Comparison of ENCODE assay signal across 10 cellular contexts in the genomic region with DNA sequence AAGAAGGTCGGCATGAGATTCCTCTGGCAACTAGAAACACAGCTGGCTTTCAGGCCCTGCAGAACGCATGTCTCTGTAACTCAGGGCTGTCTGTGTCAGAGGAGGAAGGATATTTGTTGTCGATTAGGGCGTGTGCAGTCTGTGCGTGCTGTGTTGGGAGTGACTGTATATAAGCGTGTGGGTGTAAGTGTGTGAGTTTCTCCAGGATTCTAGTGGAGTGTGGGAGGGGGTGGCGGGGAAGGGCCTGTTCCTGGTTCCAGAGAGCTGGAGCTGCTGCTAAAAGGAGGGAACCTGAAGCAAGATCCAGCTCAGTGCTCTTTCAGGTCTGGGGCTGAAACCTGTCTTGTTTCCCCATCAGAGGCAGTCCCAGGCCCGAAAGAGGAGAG.
DNase-seq lines count a peak whose midpoint lies in the region; ATAC-seq and TF ChIP-seq lines count a peak whose summit lies in the region.
"Had no signal": no experiment of that assay in that cellular context is flagged by ENCODE, and none has a peak within 500 bp of the region (broad histone marks: within the 10 kb centered on the region; RNA-seq: fewer than 3 reads in every experiment).

No MANE protein-coding gene starts in this region.

- TF ChIP-seq CTCF in WTC11 (IDR thresholded peaks at IDR 0.05) (no peak), osteoblast (IDR thresholded peaks at IDR 0.05; ENCODE audit: extremely low read depth, low read depth, low read length) (no peak), coronary artery (IDR thresholded peaks at IDR 0.05) (no peak)

- ATAC-seq in WTC11 (no peak), HG03457 (IDR thresholded peaks at IDR 0.05; ENCODE audit: unreplicated experiment) (no peak)

- H3K4me3 Mint-ChIP-seq in WTC11: no peak overlapping the region

- H3K4me3 ChIP-seq in BLaER1 (no peak overlapping the region), osteoblast (ENCODE audit: insufficient read depth, low read length) (no peak overlapping the region), coronary artery (no peak overlapping the region)
- H3K4me3 ChIP-seq: ascending aorta had no signal

- H3K9me3 Mint-ChIP-seq in WTC11: no peaks in the 10 kb centered on the region

- CTCF ChIA-PET in WTC11 (lab: Charles Lee): interaction anchor here (0.6 to 7.5 kb wide), 14 partner anchors 11 to 491 kb away, joined by 3 to 72 read pairs (median 6); a partner anchor contains a TSS

- H3K27ac Mint-ChIP-seq in WTC11: peak overlapping the region; percentile 91

- H3K27ac ChIP-seq in BLaER1 (0 out of 2 replicates have a peak overlapping the region, but pooled peaks have one; percentile 44), osteoblast (ENCODE audit: low read depth, low read length) (peak overlapping the region; percentile 57), coronary artery (no peak overlapping the region)
- H3K27ac ChIP-seq: ascending aorta had no signal

- H3K79me2 ChIP-seq in osteoblast (ENCODE audit: insufficient read depth, low read length): no peaks in the 10 kb centered on the region

- no peak for DNase-seq in WTC11 (ENCODE audit: low spot score)
- peak; percentile 44 for DNase-seq in cardiac septum (ENCODE audit: low spot score)
- DNase-seq in osteoblast (ENCODE audit: insufficient read length, low spot score, missing footprints): no peak
- DNase-seq in coronary artery (ENCODE audit: low spot score): no peak
- DNase-seq in NCI-H2227 (lab: John Stamatoyannopoulos, UW; ENCODE audit: unreplicated experiment): no peak
- no peak for DNase-seq in effector CD4-positive, alpha-beta T cell
- DNase-seq: NCI-H2171 had no signal

- intact Hi-C loops in cardiac septum (cut with DNase I): loop anchor here (2.0 to 5.0 kb wide), 3 partner anchors 73 to 161 kb away; no protein-coding TSS in a partner anchor

- H3K27me3 Mint-ChIP-seq in WTC11 (ENCODE audit: low read depth): no peaks in the 10 kb centered on the region

- H2AFZ ChIP-seq in osteoblast (ENCODE audit: low read length): peak overlapping the region; percentile 84

- peaks cover 11% of the 10 kb centered on the region for H3K4me1 ChIP-seq in BLaER1
- H3K4me1 ChIP-seq in osteoblast (ENCODE audit: insufficient read depth, low read length): peaks cover 20% of the 10 kb centered on the region
- H3K4me1 ChIP-seq: ascending aorta had no signal

- no peaks in the 10 kb centered on the region for H4K20me1 ChIP-seq in BLaER1
- no peaks in the 10 kb centered on the region for H4K20me1 ChIP-seq in osteoblast (ENCODE audit: insufficient read depth, low read length)

- POLR2A ChIA-PET in WTC11 (lab: Charles Lee): interaction anchor here (0.7 to 1.0 kb wide), 3 partner anchors 10 to 191 kb away, joined by 3 to 4 read pairs (median 3); a partner anchor contains a TSS

- no peaks in the 10 kb centered on the region for H3K36me3 Mint-ChIP-seq in WTC11

- H3K9me3 ChIP-seq in BLaER1 (no peaks in the 10 kb centered on the region), osteoblast (ENCODE audit: low read depth, low read length) (no peaks in the 10 kb centered on the region)
- H3K9me3 ChIP-seq: ascending aorta had no signal

- H3K4me1 Mint-ChIP-seq in WTC11: peaks cover 55% of the 10 kb centered on the region

- H3K36me3 ChIP-seq in BLaER1 (no peaks in the 10 kb centered on the region), osteoblast (ENCODE audit: insufficient read depth, low read length) (no peaks in the 10 kb centered on the region)
- H3K36me3 ChIP-seq: ascending aorta had no signal

- H3K27me3 ChIP-seq in BLaER1 (no peaks in the 10 kb centered on the region), osteoblast (ENCODE audit: insufficient read depth, low read length) (no peaks in the 10 kb centered on the region)
- H3K27me3 ChIP-seq: ascending aorta had no signal

- H3K4me2 ChIP-seq in BLaER1: no peak overlapping the region
- peak overlapping the region; percentile 32 for H3K4me2 ChIP-seq in osteoblast (ENCODE audit: insufficient read depth, low read length)

- H3K9ac ChIP-seq in BLaER1: no peak overlapping the region

TF ChIP-seq in WTC11, 78 proteins besides CTCF, POLR2A, EP300 and RAD21:
- TF ChIP-seq NFYB (CRISPR knock-in tag; conservative IDR thresholded peaks at IDR 0.05; ENCODE audit: low read depth) (no peak), SMAD3 (CRISPR knock-in tag; IDR thresholded peaks at IDR 0.05; ENCODE audit: borderline replicate concordance) (no peak), ZNF138 (CRISPR knock-in tag; conservative IDR thresholded peaks at IDR 0.05) (no peak), KAT7 (CRISPR knock-in tag; IDR thresholded peaks at IDR 0.05; ENCODE audit: borderline replicate concordance) (no peak), ZNF317 (CRISPR knock-in tag; IDR thresholded peaks at IDR 0.05; ENCODE audit: borderline replicate concordance, low read depth) (no peak), CBFB (CRISPR knock-in tag; IDR thresholded peaks at IDR 0.05; ENCODE audit: low read depth) (no peak), JAZF1 (CRISPR knock-in tag; IDR thresholded peaks at IDR 0.05) (no peak), NR2C2 (CRISPR knock-in tag; IDR thresholded peaks at IDR 0.05) (no peak), HMGA2 (CRISPR knock-in tag; IDR thresholded peaks at IDR 0.05) (no peak), ETV6 (CRISPR knock-in tag; IDR thresholded peaks at IDR 0.05) (no peak)
- TF ChIP-seq, protein P1, sequence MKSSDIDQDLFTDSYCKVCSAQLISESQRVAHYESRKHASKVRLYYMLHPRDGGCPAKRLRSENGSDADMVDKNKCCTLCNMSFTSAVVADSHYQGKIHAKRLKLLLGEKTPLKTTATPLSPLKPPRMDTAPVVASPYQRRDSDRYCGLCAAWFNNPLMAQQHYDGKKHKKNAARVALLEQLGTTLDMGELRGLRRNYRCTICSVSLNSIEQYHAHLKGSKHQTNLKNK (CRISPR knock-in tag; IDR thresholded peaks at IDR 0.05): no peak
- TF ChIP-seq, protein P2, sequence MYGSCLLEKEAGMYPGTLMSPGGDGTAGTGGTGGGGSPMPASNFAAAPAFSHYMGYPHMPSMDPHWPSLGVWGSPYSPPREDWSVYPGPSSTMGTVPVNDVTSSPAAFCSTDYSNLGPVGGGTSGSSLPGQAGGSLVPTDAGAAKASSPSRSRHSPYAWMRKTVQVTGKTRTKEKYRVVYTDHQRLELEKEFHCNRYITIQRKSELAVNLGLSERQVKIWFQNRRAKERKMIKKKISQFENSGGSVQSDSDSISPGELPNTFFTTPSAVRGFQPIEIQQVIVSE (CRISPR knock-in tag; IDR thresholded peaks at IDR 0.05; ENCODE audit: borderline replicate concordance): no peak

Comparison
In these comparisons a context has a peak if more than half of its experiments do, and no peak if none do; other contexts are left out.
1. H3K27ac ChIP-seq: peak in BLaER1 (single experiment) and osteoblast (single experiment); none in coronary artery (0 of 2).